Comparison of ENCODE assay signal across 18 cellular contexts in genomic region chr1:27353166-27353565, GRCh38. TPM values are rescaled to one million over a fixed set of nuclear protein-coding genes. Genes with fewer than 3 reads are reported as not detected.
A peak's percentile ranks its signal among the peaks of the same experiment; 100 is the strongest.
DNase-seq lines count a peak whose midpoint lies in the region; ATAC-seq and TF ChIP-seq lines count a peak whose summit lies in the region.
"Had no signal": no experiment of that assay in that cellular context is flagged by ENCODE, and none has a peak within 500 bp of the region (broad histone marks: within the 10 kb centered on the region; RNA-seq: fewer than 3 reads in every experiment).

No MANE protein-coding gene starts in this region.

- H3K27ac ChIP-seq in CD4-positive, alpha-beta T cell (ENCODE audit: low read depth, low read length): peak overlapping the region; percentile 35
- H3K27ac ChIP-seq in PC-9: no peak overlapping the region
- no peak overlapping the region for H3K27ac ChIP-seq in mesendoderm (ENCODE audit: low read depth, low read length)
- H3K27ac ChIP-seq: KMS-11, SK-N-MC had no signal

- no peak overlapping the region for H3K27ac Mint-ChIP-seq in CD4-positive, alpha-beta T cell
- H3K27ac Mint-ChIP-seq: CD4-positive, CD25-positive, alpha-beta regulatory T cell had no signal

- H3K79me2 ChIP-seq in PC-9 (ENCODE audit: low read depth) (no peaks in the 10 kb centered on the region), mesendoderm (ENCODE audit: control insufficient read depth, insufficient read depth, low read length) (no peaks in the 10 kb centered on the region)

- H3K36me3 ChIP-seq in PC-9 (ENCODE audit: low read depth): no peaks in the 10 kb centered on the region
- no peaks in the 10 kb centered on the region for H3K36me3 ChIP-seq in mesendoderm (ENCODE audit: control insufficient read depth, insufficient read depth, low read length)

- no peaks in the 10 kb centered on the region for H3F3A ChIP-seq in PC-9 (ENCODE audit: insufficient read depth, low read depth)

- no peak overlapping the region for H3K4ac ChIP-seq in mesendoderm (ENCODE audit: low read depth, low read length)

- H2BK120ac ChIP-seq in mesendoderm (ENCODE audit: low read depth, low read length): no peak overlapping the region

- H3K36me3 Mint-ChIP-seq in CD4-positive, alpha-beta T cell (ENCODE audit: low read depth): peaks cover 10% of the 10 kb centered on the region

- CTCF ChIA-PET in CD4-positive, alpha-beta T cell (lab: Charles Lee): interaction anchor here (0.7 to 1.7 kb wide), 2 partner anchors 13 to 42 kb away, joined by 3 to 8 read pairs; partner anchors contain the start of gene MAP3K6
- CTCF ChIA-PET in PC-9 (lab: Charles Lee): no interaction called here

- no peak overlapping the region for H3K4me3 ChIP-seq in PC-9
- H3K4me3 ChIP-seq in mesendoderm (ENCODE audit: low read length): no peak overlapping the region
- H3K4me3 ChIP-seq: SK-N-MC had no signal

- no peak overlapping the region for H3K9ac ChIP-seq in mesendoderm (ENCODE audit: low read length)
- H3K9ac ChIP-seq: KMS-11 had no signal

- H2AFZ ChIP-seq in PC-9: no peak overlapping the region

- 0 out of 2 replicates have a peak, but pooled peaks cover 4% of the 10 kb centered on the region for H3K4me1 ChIP-seq in PC-9 (replicated peaks; ENCODE audit: insufficient read depth)
- H3K4me1 ChIP-seq in mesendoderm (ENCODE audit: control insufficient read depth, low read depth, low read length): peaks cover 2% of the 10 kb centered on the region

- no peaks in the 10 kb centered on the region for H3K9me2 ChIP-seq in PC-9 (ENCODE audit: insufficient read depth)

- no peaks in the 10 kb centered on the region for H3K9me3 Mint-ChIP-seq in CD4-positive, alpha-beta T cell
- H3K9me3 Mint-ChIP-seq: CD4-positive, CD25-positive, alpha-beta regulatory T cell had no signal

- no peaks in the 10 kb centered on the region for H3K9me3 ChIP-seq in CD4-positive, alpha-beta T cell (ENCODE audit: control insufficient read depth, low read length)
- no peaks in the 10 kb centered on the region for H3K9me3 ChIP-seq in PC-9 (ENCODE audit: insufficient read depth, low read depth)

- H3K4me1 Mint-ChIP-seq in CD4-positive, alpha-beta T cell (ENCODE audit: low read depth): peaks cover 24% of the 10 kb centered on the region

- no peak overlapping the region for H3K4me3 Mint-ChIP-seq in CD4-positive, alpha-beta T cell

- H3K23ac ChIP-seq in mesendoderm (ENCODE audit: low read length): no peak overlapping the region

- TSS peak; percentile 9 for BruUV-seq in PC-9 (replicated peaks; lab: Mats Ljungman, UMichigan)

- no peak overlapping the region for H3K18ac ChIP-seq in mesendoderm (ENCODE audit: low read length)

- no peaks in the 10 kb centered on the region for H3K27me3 Mint-ChIP-seq in CD4-positive, alpha-beta T cell
- H3K27me3 Mint-ChIP-seq: CD4-positive, CD25-positive, alpha-beta regulatory T cell had no signal

- peak overlapping the region; percentile 25 for H3K56ac ChIP-seq in mesendoderm (ENCODE audit: low read length)

- no peaks in the 10 kb centered on the region for H3K27me3 ChIP-seq in CD4-positive, alpha-beta T cell (ENCODE audit: control insufficient read depth, insufficient read depth, low read length)
- H3K27me3 ChIP-seq in PC-9 (ENCODE audit: insufficient read depth, low read depth): no peaks in the 10 kb centered on the region
- no peaks in the 10 kb centered on the region for H3K27me3 ChIP-seq in mesendoderm (ENCODE audit: insufficient read depth, low read length, poor library complexity)

- peaks cover 2% of the 10 kb centered on the region for H3K79me1 ChIP-seq in mesendoderm (ENCODE audit: low read length)

- no peak overlapping the region for H3K4me2 ChIP-seq in PC-9
- H3K4me2 ChIP-seq in mesendoderm (ENCODE audit: low read length): no peak overlapping the region
- H3K4me2 ChIP-seq: KMS-11 had no signal

- TF ChIP-seq CTCF in CD4-positive, alpha-beta T cell (IDR thresholded peaks at IDR 0.05): no peak
- TF ChIP-seq CTCF in PC-9 (conservative IDR thresholded peaks at IDR 0.05): no peak

- intact Hi-C loops in CD4-positive, alpha-beta T cell (cut with DNase I, micrococcal nuclease): no loop called here
- intact Hi-C loops in PC-9 (cut with micrococcal nuclease; ENCODE audit: unreplicated experiment): no loop called here

- no peak for ATAC-seq in CD4-positive, alpha-beta T cell (ENCODE audit: poor library complexity)

- DNase-seq in CD4-positive, alpha-beta T cell: no peak
- DNase-seq in PC-9 (no peak), mesendoderm (no peak), glomerular visceral epithelial cell (ENCODE audit: extremely low spot score) (no peak)
- DNase-seq in stimulated activated CD4-positive, alpha-beta T cell treated with anti-CD3 and anti-CD28 coated beads, Interleukin-15, amount 100 ng/mL, for 24 hours: no peak
- DNase-seq: ACHN; AML-193; CD4-positive, CD25-positive, alpha-beta regulatory T cell; DMS53; GOT3; NCI-H1092; NCI-H146; NCI-H2081; NCI-H510A; NCI-H774 had no signal

- H4K8ac ChIP-seq in mesendoderm (ENCODE audit: low read depth, low read length): no peak overlapping the region

- H2BK15ac ChIP-seq in mesendoderm (replicated peaks; ENCODE audit: low read depth): no peak overlapping the region

- no peaks in the 10 kb centered on the region for H4K20me1 ChIP-seq in PC-9 (ENCODE audit: insufficient read depth)

- no CpG with 5 or more reads among the region's 13 CpGs for WGBS in mesendoderm (ENCODE audit: extremely low coverage, insufficient coverage, low lambda C conversion rate)

- no peak overlapping the region for H4K5ac ChIP-seq in mesendoderm (ENCODE audit: low read length)

- H2BK5ac ChIP-seq in mesendoderm (ENCODE audit: low read length): no peak overlapping the region

- H2AK5ac ChIP-seq in mesendoderm (ENCODE audit: low read length): no peak overlapping the region

- POLR2A ChIA-PET in CD4-positive, alpha-beta T cell (lab: Charles Lee): interaction anchor here (0.7 kb wide), 1 partner anchor 12 kb away, joined by 4 read pairs; the partner anchor contains the start of gene SYTL1
- POLR2A ChIA-PET in PC-9 (lab: Charles Lee; ENCODE audit: unreplicated experiment): no interaction called here

RNA-seq across cellular contexts. Expression of gene SYTL1, which starts 11.3 kb away (rescaled TPM):
- 100 to 1,000 TPM; 135 to 140 TPM for total RNA-seq in CD4-positive, alpha-beta T cell
- 43.7 and 49.8 TPM in 2 replicates for total RNA-seq in PC-9 (2021)
- polyA plus RNA-seq in mesendoderm (2013, experiment 1 of 2): 2.5 TPM
- polyA plus RNA-seq in mesendoderm (2013, experiment 2 of 2): 2.2 TPM

RNA-seq across cellular contexts. Expression of gene MAP3K6, which starts 13.6 kb away (rescaled TPM):
- total RNA-seq in CD4-positive, alpha-beta T cell: 1 to 10 TPM; 8.5 to 8.8 TPM
- 25.1 and 26.2 TPM in 2 replicates for total RNA-seq in PC-9 (2021)
- 3.7 TPM for polyA plus RNA-seq in mesendoderm (2013, experiment 1 of 2)
- polyA plus RNA-seq in mesendoderm (2013, experiment 2 of 2): 4.2 TPM

RNA-seq across cellular contexts. Expression of gene FCN3, which starts 21.5 kb away (rescaled TPM):
- total RNA-seq in CD4-positive, alpha-beta T cell: not detected
- total RNA-seq in PC-9 (2021): not detected in 2 replicates
- 0.04 TPM for polyA plus RNA-seq in mesendoderm (2013, experiment 1 of 2)
- polyA plus RNA-seq in mesendoderm (2013, experiment 2 of 2): not detected
- total RNA-seq: CD4-positive, CD25-positive, alpha-beta regulatory T cell; M059J had no signal
- polyA plus RNA-seq: CD4-positive, CD25-positive, alpha-beta regulatory T cell had no signal

RNA-seq across cellular contexts. Expression of gene CD164L2, which starts 30.0 kb away (rescaled TPM):
- total RNA-seq in CD4-positive, alpha-beta T cell: not detected
- total RNA-seq in PC-9 (2021): 0.63 and 1.7 TPM in 2 replicates
- 0.17 TPM for polyA plus RNA-seq in mesendoderm (2013, experiment 1 of 2)
- 0.11 TPM for polyA plus RNA-seq in mesendoderm (2013, experiment 2 of 2)
- total RNA-seq: CD4-positive, CD25-positive, alpha-beta regulatory T cell; M059J had no signal
- polyA plus RNA-seq: CD4-positive, CD25-positive, alpha-beta regulatory T cell had no signal

RNA-seq across cellular contexts. Expression of gene TMEM222, which starts 31.2 kb away (rescaled TPM):
- 10 to 100 TPM; 21.8 to 22.5 TPM for total RNA-seq in CD4-positive, alpha-beta T cell
- 32.0 and 32.8 TPM in 2 replicates for total RNA-seq in PC-9 (2021)
- 24.3 TPM for polyA plus RNA-seq in mesendoderm (2013, experiment 1 of 2)
- 26.3 TPM for polyA plus RNA-seq in mesendoderm (2013, experiment 2 of 2)
